In the genomic region with DNA sequence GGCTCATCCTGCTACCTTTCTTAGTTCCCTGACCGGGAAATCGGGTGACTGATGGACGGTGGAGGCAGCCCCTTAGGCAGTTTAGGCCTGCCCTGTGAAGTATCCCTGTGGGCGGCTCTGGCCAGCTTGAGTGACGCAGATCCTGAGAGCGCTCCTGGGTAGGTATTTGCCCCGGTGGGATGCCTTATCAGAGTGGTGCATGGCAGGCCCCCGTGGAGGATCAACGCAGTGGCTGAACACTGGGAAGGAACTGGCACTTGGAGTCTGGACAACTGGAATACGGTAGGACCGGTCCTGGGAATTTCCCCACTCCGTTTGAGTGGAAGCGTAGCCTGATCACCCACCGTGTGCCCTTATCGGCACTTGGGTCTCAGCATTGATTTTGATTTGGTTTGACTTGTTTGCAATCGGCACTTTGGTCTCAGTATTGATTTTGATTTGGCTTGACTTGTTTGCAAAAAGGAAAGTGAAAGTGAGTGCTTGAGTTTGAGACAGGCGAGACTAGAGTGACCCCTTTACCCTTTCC, we compare ENCODE assay signal across 15 cellular contexts. TPM values are rescaled to one million over a fixed set of nuclear protein-coding genes. Genes with fewer than 3 reads are reported as not detected.
DNase-seq lines count a peak whose midpoint lies in the region; ATAC-seq and TF ChIP-seq lines count a peak whose summit lies in the region.
"Had no signal": no experiment of that assay in that cellular context is flagged by ENCODE, and none has a peak within 500 bp of the region (broad histone marks: within the 10 kb centered on the region; RNA-seq: fewer than 3 reads in every experiment).

No MANE protein-coding gene starts in this region.

- TF ChIP-seq CTCF in glutamatergic neuron (IDR thresholded peaks at IDR 0.05; ENCODE audit: partially characterized antibody, unreplicated experiment), result no peak

- no peak overlapping the region for H3K14ac ChIP-seq in neuronal stem cell (ENCODE audit: low read length)

- H2BK12ac ChIP-seq in neuronal stem cell (ENCODE audit: low read length), result no peak overlapping the region

- H3K36me3 Mint-ChIP-seq in activated CD4-positive, alpha-beta T cell treated with anti-CD3 and anti-CD28 coated beads for 36 hours (ENCODE audit: low read depth), result no peaks in the 10 kb centered on the region
- no peaks in the 10 kb centered on the region for H3K36me3 Mint-ChIP-seq in T-helper 1 cell treated with Interleukin-12 subunit alpha and Interleukin-12 subunit beta and Interleukin-4 antibody, amounts not matched to agents 30 μg/mL and 1 μg/mL, for 36 hours (ENCODE audit: low read depth)
- H3K36me3 Mint-ChIP-seq in glutamatergic neuron (ENCODE audit: unreplicated experiment), result no peaks in the 10 kb centered on the region

- intact Hi-C loops in activated CD4-positive, alpha-beta T cell treated with anti-CD3 and anti-CD28 coated beads for 36 hours (cut with DNase I, micrococcal nuclease), result loop anchor here (5.0 to 10.0 kb wide), 3 partner anchors 97 to 440 kb away; partner anchors contain the start of gene PLA2G2A (in 1 of the 2)

- peak overlapping the region; percentile 2 for H3K27ac Mint-ChIP-seq in activated CD4-positive, alpha-beta T cell treated with anti-CD3 and anti-CD28 coated beads for 36 hours
- H3K27ac Mint-ChIP-seq in T-helper 1 cell treated with Interleukin-12 subunit alpha and Interleukin-12 subunit beta and Interleukin-4 antibody, amounts not matched to agents 30 μg/mL and 1 μg/mL, for 36 hours, result peak overlapping the region; percentile 70
- H3K27ac Mint-ChIP-seq in glutamatergic neuron (ENCODE audit: unreplicated experiment), result no peak overlapping the region
- H3K27ac Mint-ChIP-seq: activated B cell treated with CpG ODN at 0.5 μM for 24 hours had no signal

- CTCF ChIA-PET in activated CD4-positive, alpha-beta T cell treated with anti-CD3 and anti-CD28 coated beads for 36 hours (lab: Charles Lee), result interaction anchor here (1.1 to 1.8 kb wide), 2 partner anchors 41 to 257 kb away, joined by 4 to 8 read pairs; no protein-coding TSS in a partner anchor

- H2BK120ac ChIP-seq in neuronal stem cell (ENCODE audit: low read depth, low read length), result no peak overlapping the region

- H3K4me3 Mint-ChIP-seq in activated CD4-positive, alpha-beta T cell treated with anti-CD3 and anti-CD28 coated beads for 36 hours, result no peak overlapping the region
- peak overlapping the region; percentile 43 for H3K4me3 Mint-ChIP-seq in T-helper 1 cell treated with Interleukin-12 subunit alpha and Interleukin-12 subunit beta and Interleukin-4 antibody, amounts not matched to agents 30 μg/mL and 1 μg/mL, for 36 hours
- H3K4me3 Mint-ChIP-seq in glutamatergic neuron (ENCODE audit: unreplicated experiment), result no peak overlapping the region
- H3K4me3 Mint-ChIP-seq: activated B cell treated with CpG ODN at 0.5 μM for 24 hours had no signal

- H4K8ac ChIP-seq in neuronal stem cell (ENCODE audit: low read depth, low read length), result no peak overlapping the region

- H3K18ac ChIP-seq in neuronal stem cell (ENCODE audit: low read length), result no peak overlapping the region

- H2BK5ac ChIP-seq in neuronal stem cell (ENCODE audit: low read length), result no peak overlapping the region

- DNase-seq in activated CD4-positive, alpha-beta T cell treated with anti-CD3 and anti-CD28 coated beads for 36 hours, result no peak
- no peak for DNase-seq in activated CD4-positive, alpha-beta T cell treated with anti-CD3 and anti-CD28 coated beads for 4 hours
- DNase-seq in glutamatergic neuron (peak; percentile 14), neuronal stem cell (ENCODE audit: low spot score) (no peak), amniotic stem cell (lab: John Stamatoyannopoulos, UW) (no peak), NCI-H2171 treated with DMSO at 0.1 percent for 48 hours (lab: John Stamatoyannopoulos, UW) (no peak)
- DNase-seq: activated B cell treated with CpG ODN at 0.5 μM for 24 hours; DND-41; NCI-H446; stimulated activated CD8-positive, alpha-beta memory T cell treated with anti-CD3 and anti-CD28 coated beads, Interleukin-4, amount 100 ng/mL, for 48 hours had no signal

- H3K23ac ChIP-seq in neuronal stem cell (ENCODE audit: low read depth, low read length, poor library complexity), result no peak overlapping the region

- H3K4me2 ChIP-seq in neuronal stem cell (ENCODE audit: insufficient read depth, low read length, poor library complexity, severe bottlenecking), result no peak overlapping the region

- H2AK5ac ChIP-seq in neuronal stem cell (ENCODE audit: low read depth, low read length), result no peak overlapping the region

- H3K4me1 Mint-ChIP-seq in activated CD4-positive, alpha-beta T cell treated with anti-CD3 and anti-CD28 coated beads for 36 hours, result peaks cover 9% of the 10 kb centered on the region
- H3K4me1 Mint-ChIP-seq in T-helper 1 cell treated with Interleukin-12 subunit alpha and Interleukin-12 subunit beta and Interleukin-4 antibody, amounts not matched to agents 30 μg/mL and 1 μg/mL, for 36 hours (ENCODE audit: low read depth), result peaks cover 11% of the 10 kb centered on the region
- peaks cover 8% of the 10 kb centered on the region for H3K4me1 Mint-ChIP-seq in glutamatergic neuron (ENCODE audit: low read depth, unreplicated experiment)

- POLR2A ChIA-PET in activated CD4-positive, alpha-beta T cell treated with anti-CD3 and anti-CD28 coated beads for 36 hours (lab: Charles Lee), result no interaction called here

- no peaks in the 10 kb centered on the region for H3K27me3 Mint-ChIP-seq in activated CD4-positive, alpha-beta T cell treated with anti-CD3 and anti-CD28 coated beads for 36 hours
- H3K27me3 Mint-ChIP-seq in T-helper 1 cell treated with Interleukin-12 subunit alpha and Interleukin-12 subunit beta and Interleukin-4 antibody, amounts not matched to agents 30 μg/mL and 1 μg/mL, for 36 hours (ENCODE audit: low read depth), result no peaks in the 10 kb centered on the region
- H3K27me3 Mint-ChIP-seq in glutamatergic neuron (ENCODE audit: unreplicated experiment), result no peaks in the 10 kb centered on the region
- H3K27me3 Mint-ChIP-seq: activated B cell treated with CpG ODN at 0.5 μM for 24 hours had no signal

- no peak overlapping the region for H2AFZ ChIP-seq in neuronal stem cell (ENCODE audit: low read length)

- no CpG with 5 or more reads among the region's 17 CpGs for WGBS in neuronal stem cell (ENCODE audit: extremely low coverage in 2 of 2, insufficient read length in 2 of 2, insufficient replicate concordance in 1 of 2), 2 donors

- peaks cover 0 to 10% (median 3%) of the 10 kb centered on the region in 3 donors for H3K27me3 ChIP-seq in skeletal muscle tissue (ENCODE audit: control insufficient read depth in 3 of 3, insufficient read depth in 3 of 3, low read length in 3 of 3)
- H3K27me3 ChIP-seq in neuronal stem cell (ENCODE audit: control insufficient read depth in 3 of 3, insufficient read depth in 3 of 3, low read depth in 1 of 3, low read length in 3 of 3), result peaks cover 0 to 3% (median 0%) of the 10 kb centered on the region in 3 experiments

- H3K27ac ChIP-seq in skeletal muscle tissue (ENCODE audit: low read depth, low read length) (peak overlapping the region; percentile 25), neuronal stem cell (replicated peaks; ENCODE audit: low read length) (no peak overlapping the region)

- H3K36me3 ChIP-seq in skeletal muscle tissue (ENCODE audit: control insufficient read depth in 3 of 3, insufficient read depth in 3 of 3, low read length in 3 of 3), result no peaks in the 10 kb centered on the region
- H3K36me3 ChIP-seq in neuronal stem cell (replicated peaks in 1 of 2; ENCODE audit: control insufficient read depth in 2 of 2, insufficient read depth in 2 of 2, low read length in 2 of 2), result no peaks in the 10 kb centered on the region

- no peaks in the 10 kb centered on the region for H3K9me3 Mint-ChIP-seq in activated CD4-positive, alpha-beta T cell treated with anti-CD3 and anti-CD28 coated beads for 36 hours (ENCODE audit: low read depth)
- H3K9me3 Mint-ChIP-seq in T-helper 1 cell treated with Interleukin-12 subunit alpha and Interleukin-12 subunit beta and Interleukin-4 antibody, amounts not matched to agents 30 μg/mL and 1 μg/mL, for 36 hours, result peaks cover 5% of the 10 kb centered on the region
- peaks cover 2% of the 10 kb centered on the region for H3K9me3 Mint-ChIP-seq in glutamatergic neuron (ENCODE audit: unreplicated experiment)

- no peaks in the 10 kb centered on the region for H3K79me1 ChIP-seq in neuronal stem cell (ENCODE audit: low read depth, low read length)

- H3K4me3 ChIP-seq in skeletal muscle tissue (ENCODE audit: low read length in 3 of 3) (peak overlapping the region; percentile 22 to 54 (median 33)), neuronal stem cell (ENCODE audit: low read length in 2 of 2) (no peak overlapping the region)

- H3K4me1 ChIP-seq in skeletal muscle tissue (ENCODE audit: control insufficient read depth in 3 of 3, insufficient read depth in 3 of 3, low read length in 3 of 3) (peaks cover 16 to 19% (median 18%) of the 10 kb centered on the region in 3 donors), neuronal stem cell (ENCODE audit: control insufficient read depth in 2 of 2, insufficient read depth in 1 of 2, low read depth in 1 of 2, low read length in 2 of 2) (no peaks in the 10 kb centered on the region)

- no peak overlapping the region for H3K4ac ChIP-seq in neuronal stem cell (ENCODE audit: low read length)

- no peak overlapping the region for H4K91ac ChIP-seq in neuronal stem cell (ENCODE audit: low read depth, low read length, poor library complexity)

- H3K9ac ChIP-seq in skeletal muscle tissue (ENCODE audit: low read depth in 1 of 3, low read length in 3 of 3), result peak overlapping the region in 2 of 3 donors; percentile 33 to 40
- H3K9ac ChIP-seq in neuronal stem cell (ENCODE audit: low read depth, low read length, poor library complexity), result no peak overlapping the region

- no peaks in the 10 kb centered on the region for H3K9me3 ChIP-seq in skeletal muscle tissue (ENCODE audit: control insufficient read depth in 3 of 3, low read length in 3 of 3)
- H3K9me3 ChIP-seq in neuronal stem cell (replicated peaks in 1 of 2; ENCODE audit: control insufficient read depth in 2 of 2, insufficient read depth in 1 of 2, low read depth in 1 of 2, low read length in 2 of 2), result peaks cover 0 to 2% of the 10 kb centered on the region in 2 donors

- no peak overlapping the region for H2BK15ac ChIP-seq in neuronal stem cell (ENCODE audit: low read length)

- ATAC-seq in activated CD4-positive, alpha-beta T cell treated with anti-CD3 and anti-CD28 coated beads for 36 hours, result no peak

RNA-seq across cellular contexts. Expression of gene PLA2G2F, which starts 15.2 kb away (rescaled TPM):
- total RNA-seq in activated CD4-positive, alpha-beta T cell treated with anti-CD3 and anti-CD28 coated beads for 36 hours, result not detected
- total RNA-seq in glutamatergic neuron (ENCODE audit: unreplicated experiment) (not detected), skeletal muscle tissue (not detected)
- not detected for polyA plus RNA-seq in neuronal stem cell (2013, experiment 1 of 2)
- polyA plus RNA-seq in neuronal stem cell (2013, experiment 2 of 2), result not detected
- total RNA-seq: A172, activated B cell treated with CpG ODN at 0.5 μM for 24 hours, endothelial cell of umbilical vein had no signal
- polyA plus RNA-seq: adipose tissue, endothelial cell of umbilical vein had no signal

RNA-seq across cellular contexts. Expression of gene UBXN10, which starts 31.5 kb away (rescaled TPM):
- total RNA-seq in activated CD4-positive, alpha-beta T cell treated with anti-CD3 and anti-CD28 coated beads for 36 hours, result under 1 TPM; 0.41 to 0.63 TPM
- total RNA-seq in glutamatergic neuron (ENCODE audit: unreplicated experiment), result 0.49 TPM
- 0.52 TPM for total RNA-seq in skeletal muscle tissue
- 0.50 TPM for polyA plus RNA-seq in neuronal stem cell (2013, experiment 1 of 2)
- 0.55 TPM for polyA plus RNA-seq in neuronal stem cell (2013, experiment 2 of 2)
- total RNA-seq: A172, endothelial cell of umbilical vein had no signal
- polyA plus RNA-seq: endothelial cell of umbilical vein had no signal

RNA-seq across cellular contexts. Expression of gene PLA2G2C, which starts 31.9 kb away (rescaled TPM):
- total RNA-seq in activated CD4-positive, alpha-beta T cell treated with anti-CD3 and anti-CD28 coated beads for 36 hours, result under 1 TPM; 0.43 to 0.58 TPM
- not detected for total RNA-seq in glutamatergic neuron (ENCODE audit: unreplicated experiment)
- not detected for total RNA-seq in skeletal muscle tissue
- polyA plus RNA-seq in neuronal stem cell (2013, experiment 1 of 2), result not detected
- polyA plus RNA-seq in neuronal stem cell (2013, experiment 2 of 2), result not detected
- total RNA-seq: A172, activated B cell treated with CpG ODN at 0.5 μM for 24 hours, endothelial cell of umbilical vein had no signal
- polyA plus RNA-seq: adipose tissue, endothelial cell of umbilical vein had no signal

RNA-seq across cellular contexts. Expression of gene PLA2G2D, which starts 35.0 kb away (rescaled TPM):
- not detected for total RNA-seq in activated CD4-positive, alpha-beta T cell treated with anti-CD3 and anti-CD28 coated beads for 36 hours
- total RNA-seq in glutamatergic neuron (ENCODE audit: unreplicated experiment) (not detected), skeletal muscle tissue (not detected)
- not detected for polyA plus RNA-seq in neuronal stem cell (2013, experiment 1 of 2)
- not detected for polyA plus RNA-seq in neuronal stem cell (2013, experiment 2 of 2)
- total RNA-seq: A172, endothelial cell of umbilical vein had no signal
- polyA plus RNA-seq: endothelial cell of umbilical vein had no signal

Comparison
In these comparisons a context has a peak if more than half of its experiments do, and no peak if none do; other contexts are left out.
1. H3K4me3 ChIP-seq: peak in skeletal muscle tissue (3 of 3); none in neuronal stem cell (0 of 2).